ENCODE assay signal across 8 cellular contexts in the genomic region with DNA sequence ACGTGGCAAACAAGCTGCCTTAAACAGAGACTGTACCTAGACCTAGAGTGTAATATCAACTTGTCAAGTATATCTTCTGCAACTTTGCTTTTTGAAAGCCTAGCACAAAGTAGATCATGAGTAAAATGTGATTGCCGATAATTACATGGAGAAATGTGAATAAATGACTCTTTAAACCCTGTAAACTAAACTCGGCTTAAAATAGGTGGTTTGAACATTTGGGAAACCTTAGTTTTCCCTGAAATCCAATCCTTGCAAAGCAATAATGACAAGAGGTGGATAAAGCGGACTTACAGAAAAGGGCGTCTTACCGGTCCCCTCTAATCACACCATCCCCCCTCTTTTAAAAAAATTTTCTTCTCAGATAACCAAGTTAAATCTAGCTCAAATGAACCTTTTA. TPM values are rescaled to one million over a fixed set of nuclear protein-coding genes. Genes with fewer than 3 reads are reported as not detected.
DNase-seq lines count a peak whose midpoint lies in the region; ATAC-seq and TF ChIP-seq lines count a peak whose summit lies in the region.

No MANE protein-coding gene starts in this region.

- peak overlapping the region; percentile 23 to 95 (median 84) for H3K27ac ChIP-seq in heart right ventricle
- H3K27ac ChIP-seq in mesendoderm (ENCODE audit: low read depth, low read length): no peak overlapping the region
- no peak overlapping the region for H3K27ac ChIP-seq in aorta (ENCODE audit: low read depth in 1 of 2, low read length in 2 of 2)

- H3K4me1 ChIP-seq in heart right ventricle (peaks cover 0 to 36% (median 14%) of the 10 kb centered on the region in 9 donors), mesendoderm (ENCODE audit: control insufficient read depth, low read depth, low read length) (no peaks in the 10 kb centered on the region), aorta (ENCODE audit: control insufficient read depth in 1 of 2, insufficient read depth in 2 of 2, low read length in 2 of 2) (peaks cover 0 to 6% of the 10 kb centered on the region in 2 donors)

- peak overlapping the region; percentile 62 to 91 (median 79) for H3K4me3 ChIP-seq in heart right ventricle
- peak overlapping the region; percentile 68 for H3K4me3 ChIP-seq in astrocyte of the spinal cord (ENCODE audit: low read depth, low read length)
- H3K4me3 ChIP-seq in mesendoderm (ENCODE audit: low read length): peak overlapping the region; percentile 8
- H3K4me3 ChIP-seq in aorta (ENCODE audit: low read length in 2 of 2): peak overlapping the region; percentile 79 to 92

- H2AK5ac ChIP-seq in mesendoderm (ENCODE audit: low read length): no peak overlapping the region

- no peak overlapping the region for H4K5ac ChIP-seq in mesendoderm (ENCODE audit: low read length)

- H3K9me3 ChIP-seq in heart right ventricle (peaks cover 0 to 17% (median 5%) of the 10 kb centered on the region in 11 donors), aorta (ENCODE audit: control insufficient read depth, low read length) (peaks cover 4% of the 10 kb centered on the region)

- TF ChIP-seq CTCF in heart right ventricle (IDR thresholded peaks at IDR 0.05) (no peak), astrocyte of the spinal cord (IDR thresholded peaks at IDR 0.05; ENCODE audit: low read depth, low read length) (no peak)

- H3K4ac ChIP-seq in mesendoderm (ENCODE audit: low read depth, low read length): no peak overlapping the region

- peak overlapping the region; percentile 69 for H3K56ac ChIP-seq in mesendoderm (ENCODE audit: low read length)

- WGBS in heart right ventricle, 2 donors: 37 to 43% methylated on average over 6 of the region's 6 CpGs
- no CpG with 5 or more reads among the region's 6 CpGs for WGBS in mesendoderm (ENCODE audit: extremely low coverage, insufficient coverage, low lambda C conversion rate)
- WGBS in aorta, 2 donors: 33 to 39% methylated on average over 6 of the region's 6 CpGs

- no peak overlapping the region for H3K23ac ChIP-seq in mesendoderm (ENCODE audit: low read length)

- H3K79me2 ChIP-seq in mesendoderm (ENCODE audit: control insufficient read depth, insufficient read depth, low read length): peaks cover 35% of the 10 kb centered on the region

- no peak overlapping the region for H2BK5ac ChIP-seq in mesendoderm (ENCODE audit: low read length)

- H4K8ac ChIP-seq in mesendoderm (ENCODE audit: low read depth, low read length): no peak overlapping the region

- peak overlapping the region; percentile 30 for H3K4me2 ChIP-seq in mesendoderm (ENCODE audit: low read length)

- H3K36me3 ChIP-seq in heart right ventricle (no peaks in the 10 kb centered on the region), mesendoderm (ENCODE audit: control insufficient read depth, insufficient read depth, low read length) (no peaks in the 10 kb centered on the region), aorta (ENCODE audit: control insufficient read depth in 1 of 2, insufficient read depth in 2 of 2, low read length in 1 of 2) (no peaks in the 10 kb centered on the region)

- H3K27me3 ChIP-seq in heart right ventricle: no peaks in the 10 kb centered on the region
- no peaks in the 10 kb centered on the region for H3K27me3 ChIP-seq in mesendoderm (ENCODE audit: insufficient read depth, low read length, poor library complexity)
- H3K27me3 ChIP-seq in aorta (ENCODE audit: control insufficient read depth in 1 of 2, insufficient read depth in 2 of 2, low read length in 1 of 2): no peaks in the 10 kb centered on the region

- DNase-seq in heart right ventricle: no peak
- DNase-seq in left cardiac atrium: no peak
- no peak for DNase-seq in astrocyte of the spinal cord (ENCODE audit: low read depth, low spot score)
- peak; percentile 19 for DNase-seq in mesendoderm
- DNase-seq in aorta: no peak
- no peak for DNase-seq in NCI-H748 (lab: John Stamatoyannopoulos, UW; ENCODE audit: unreplicated experiment)
- DNase-seq in effector CD4-positive, alpha-beta T cell: no peak

- no peak overlapping the region for H2BK15ac ChIP-seq in mesendoderm (replicated peaks; ENCODE audit: low read depth)

- no peak overlapping the region for H3K18ac ChIP-seq in mesendoderm (ENCODE audit: low read length)

- in situ Hi-C loops in astrocyte of the spinal cord (cut with HindIII; ENCODE audit: low sequenced_read_pairs): no loop called here

- intact Hi-C loops in heart right ventricle (cut with DNase I): loop anchor here in 1 of 10 donors (2.0 kb wide), 1 partner anchor 149 kb away; no protein-coding TSS in a partner anchor
- intact Hi-C loops in left cardiac atrium (cut with DNase I): no loop called here
- intact Hi-C loops in aorta (cut with DNase I): no loop called here

- ATAC-seq in heart right ventricle: no peak
- ATAC-seq in left cardiac atrium: no peak
- no peak for ATAC-seq in aorta (ENCODE audit: low FRiP score)
- ATAC-seq in GM19395 (IDR thresholded peaks at IDR 0.05; ENCODE audit: unreplicated experiment): no peak

- H3K9ac ChIP-seq in mesendoderm (ENCODE audit: low read length): peak overlapping the region; percentile 56

- no peaks in the 10 kb centered on the region for H3K79me1 ChIP-seq in mesendoderm (ENCODE audit: low read length)

- H2BK120ac ChIP-seq in mesendoderm (ENCODE audit: low read depth, low read length): no peak overlapping the region

RNA-seq across cellular contexts. Expression of a gene that starts 0.5 kb away (rescaled TPM):
- total RNA-seq in heart right ventricle: 10 to 100 TPM; 35.5 to 57.3 (median 44.4) TPM
- polyA plus RNA-seq in heart right ventricle: 10 to 100 TPM; 21.6 to 66.9 TPM
- 10 to 100 TPM; 35.0 to 46.1 TPM for total RNA-seq in left cardiac atrium
- 78.9 TPM for polyA plus RNA-seq in mesendoderm (2013, experiment 1 of 2)
- 78.0 TPM for polyA plus RNA-seq in mesendoderm (2013, experiment 2 of 2)
- total RNA-seq in aorta: 10 to 100 TPM; 26.9 to 31.8 TPM
- 10 to 100 TPM; 21.0 to 47.7 TPM for polyA plus RNA-seq in aorta

Comparison
In these comparisons a context has a peak if more than half of its experiments do, and no peak if none do; other contexts are left out.
1. H3K27ac ChIP-seq: peak in heart right ventricle (10 of 10); none in mesendoderm (single experiment) and aorta (0 of 2).
2. H3K4me3 ChIP-seq: peak in every context shown above with its lines; median percentile 86 in aorta; 79 in heart right ventricle; 68 in astrocyte of the spinal cord; 8 in mesendoderm.